In the genomic region with DNA sequence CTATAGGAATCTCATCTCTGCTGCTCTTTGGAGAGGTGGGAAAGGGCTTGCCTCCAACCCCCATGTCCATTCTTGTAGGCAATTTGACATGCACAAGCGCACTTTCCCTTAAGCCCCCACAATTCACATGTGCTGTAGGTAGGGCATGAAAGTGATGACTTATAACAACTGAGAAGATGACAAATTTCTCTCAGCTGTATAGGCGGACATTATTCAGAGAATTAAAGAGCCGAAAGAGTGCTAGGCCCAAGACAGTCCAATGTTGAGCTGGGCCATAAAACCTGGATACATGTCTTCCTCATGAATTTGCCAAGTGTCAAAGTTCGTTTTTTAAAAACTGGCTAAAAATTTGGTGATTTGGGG, we compare ENCODE assay signal across 5 cellular contexts.
TF ChIP-seq lines count a peak whose summit lies in the region.

No MANE protein-coding gene starts in this region.

TF ChIP-seq in SK-N-SH treated with all-trans-retinoic acid at 6 μM for 48 hours, 23 proteins besides CTCF, POLR2A, EP300 and RAD21 (continues in another document):
- no peak for TF ChIP-seq TCF4 (CRISPR knock-in tag; IDR thresholded peaks at IDR 0.05; ENCODE audit: borderline replicate concordance)
- TF ChIP-seq ARNTL (CRISPR knock-in tag; IDR thresholded peaks at IDR 0.05; ENCODE audit: borderline replicate concordance, low read depth), result no peak
- no peak for TF ChIP-seq OSR1 (CRISPR knock-in tag; IDR thresholded peaks at IDR 0.05)
- TF ChIP-seq, protein P1, sequence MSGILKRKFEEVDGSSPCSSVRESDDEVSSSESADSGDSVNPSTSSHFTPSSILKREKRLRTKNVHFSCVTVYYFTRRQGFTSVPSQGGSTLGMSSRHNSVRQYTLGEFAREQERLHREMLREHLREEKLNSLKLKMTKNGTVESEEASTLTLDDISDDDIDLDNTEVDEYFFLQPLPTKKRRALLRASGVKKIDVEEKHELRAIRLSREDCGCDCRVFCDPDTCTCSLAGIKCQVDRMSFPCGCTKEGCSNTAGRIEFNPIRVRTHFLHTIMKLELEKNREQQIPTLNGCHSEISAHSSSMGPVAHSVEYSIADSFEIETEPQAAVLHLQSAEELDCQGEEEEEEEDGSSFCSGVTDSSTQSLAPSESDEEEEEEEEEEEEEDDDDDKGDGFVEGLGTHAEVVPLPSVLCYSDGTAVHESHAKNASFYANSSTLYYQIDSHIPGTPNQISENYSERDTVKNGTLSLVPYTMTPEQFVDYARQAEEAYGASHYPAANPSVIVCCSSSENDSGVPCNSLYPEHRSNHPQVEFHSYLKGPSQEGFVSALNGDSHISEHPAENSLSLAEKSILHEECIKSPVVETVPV (CRISPR knock-in tag; IDR thresholded peaks at IDR 0.05), result no peak
- TF ChIP-seq ZC3H10 (CRISPR knock-in tag; IDR thresholded peaks at IDR 0.05), result no peak
- no peak for TF ChIP-seq ZNF565 (CRISPR knock-in tag; conservative IDR thresholded peaks at IDR 0.05; ENCODE audit: low read depth)
- TF ChIP-seq, protein P2, sequence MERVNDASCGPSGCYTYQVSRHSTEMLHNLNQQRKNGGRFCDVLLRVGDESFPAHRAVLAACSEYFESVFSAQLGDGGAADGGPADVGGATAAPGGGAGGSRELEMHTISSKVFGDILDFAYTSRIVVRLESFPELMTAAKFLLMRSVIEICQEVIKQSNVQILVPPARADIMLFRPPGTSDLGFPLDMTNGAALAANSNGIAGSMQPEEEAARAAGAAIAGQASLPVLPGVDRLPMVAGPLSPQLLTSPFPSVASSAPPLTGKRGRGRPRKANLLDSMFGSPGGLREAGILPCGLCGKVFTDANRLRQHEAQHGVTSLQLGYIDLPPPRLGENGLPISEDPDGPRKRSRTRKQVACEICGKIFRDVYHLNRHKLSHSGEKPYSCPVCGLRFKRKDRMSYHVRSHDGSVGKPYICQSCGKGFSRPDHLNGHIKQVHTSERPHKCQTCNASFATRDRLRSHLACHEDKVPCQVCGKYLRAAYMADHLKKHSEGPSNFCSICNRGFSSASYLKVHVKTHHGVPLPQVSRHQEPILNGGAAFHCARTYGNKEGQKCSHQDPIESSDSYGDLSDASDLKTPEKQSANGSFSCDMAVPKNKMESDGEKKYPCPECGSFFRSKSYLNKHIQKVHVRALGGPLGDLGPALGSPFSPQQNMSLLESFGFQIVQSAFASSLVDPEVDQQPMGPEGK (CRISPR knock-in tag; IDR thresholded peaks at IDR 0.05; ENCODE audit: borderline replicate concordance), result no peak
- TF ChIP-seq BACH2 (CRISPR knock-in tag; IDR thresholded peaks at IDR 0.05; ENCODE audit: borderline replicate concordance), result no peak

TF ChIP-seq in SK-N-SH, 30 proteins besides CTCF, POLR2A, EP300 and RAD21 (continues in another document):
- TF ChIP-seq TEAD4 (IDR thresholded peaks at IDR 0.05; ENCODE audit: borderline replicate concordance, insufficient read depth), result no peak
- no peak for TF ChIP-seq YY1 (IDR thresholded peaks at IDR 0.05; ENCODE audit: low read depth)
- TF ChIP-seq FOXM1 (IDR thresholded peaks at IDR 0.05; ENCODE audit: low read depth), result no peak
- no peak for TF ChIP-seq EZH2phosphoT487 (IDR thresholded peaks at IDR 0.05; ENCODE audit: borderline replicate concordance, low read depth)
- no peak for TF ChIP-seq MEF2A (IDR thresholded peaks at IDR 0.05; ENCODE audit: borderline replicate concordance, low read depth)
- TF ChIP-seq FOXJ3 (CRISPR knock-in tag; IDR thresholded peaks at IDR 0.05), result no peak
- TF ChIP-seq RFX5 (IDR thresholded peaks at IDR 0.05; ENCODE audit: low read length), result no peak
- TF ChIP-seq, protein P3, sequence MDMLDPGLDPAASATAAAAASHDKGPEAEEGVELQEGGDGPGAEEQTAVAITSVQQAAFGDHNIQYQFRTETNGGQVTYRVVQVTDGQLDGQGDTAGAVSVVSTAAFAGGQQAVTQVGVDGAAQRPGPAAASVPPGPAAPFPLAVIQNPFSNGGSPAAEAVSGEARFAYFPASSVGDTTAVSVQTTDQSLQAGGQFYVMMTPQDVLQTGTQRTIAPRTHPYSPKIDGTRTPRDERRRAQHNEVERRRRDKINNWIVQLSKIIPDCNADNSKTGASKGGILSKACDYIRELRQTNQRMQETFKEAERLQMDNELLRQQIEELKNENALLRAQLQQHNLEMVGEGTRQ (IDR thresholded peaks at IDR 0.05; ENCODE audit: borderline replicate concordance, low read depth, low read length), result no peak
- TF ChIP-seq GATA2 (CRISPR knock-in tag; IDR thresholded peaks at IDR 0.05), result no peak
- TF ChIP-seq, protein P4, sequence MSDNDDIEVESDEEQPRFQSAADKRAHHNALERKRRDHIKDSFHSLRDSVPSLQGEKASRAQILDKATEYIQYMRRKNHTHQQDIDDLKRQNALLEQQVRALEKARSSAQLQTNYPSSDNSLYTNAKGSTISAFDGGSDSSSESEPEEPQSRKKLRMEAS (IDR thresholded peaks at IDR 0.05; ENCODE audit: low read depth), result no peak
- TF ChIP-seq NRF1 (IDR thresholded peaks at IDR 0.05; ENCODE audit: low read depth, low read length), result no peak
- TF ChIP-seq, protein P5, sequence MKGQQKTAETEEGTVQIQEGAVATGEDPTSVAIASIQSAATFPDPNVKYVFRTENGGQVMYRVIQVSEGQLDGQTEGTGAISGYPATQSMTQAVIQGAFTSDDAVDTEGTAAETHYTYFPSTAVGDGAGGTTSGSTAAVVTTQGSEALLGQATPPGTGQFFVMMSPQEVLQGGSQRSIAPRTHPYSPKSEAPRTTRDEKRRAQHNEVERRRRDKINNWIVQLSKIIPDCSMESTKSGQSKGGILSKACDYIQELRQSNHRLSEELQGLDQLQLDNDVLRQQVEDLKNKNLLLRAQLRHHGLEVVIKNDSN (IDR thresholded peaks at IDR 0.05; ENCODE audit: borderline replicate concordance, low read depth), result no peak
- TF ChIP-seq JUND (IDR thresholded peaks at IDR 0.05), result no peak
- no peak for TF ChIP-seq TCF12 (IDR thresholded peaks at IDR 0.05)

TF ChIP-seq in IMR-90, 13 proteins besides CTCF, POLR2A, EP300 and RAD21:
- TF ChIP-seq, protein P3 (IDR thresholded peaks at IDR 0.05; ENCODE audit: low read depth, low read length), result no peak
- TF ChIP-seq, protein P6, sequence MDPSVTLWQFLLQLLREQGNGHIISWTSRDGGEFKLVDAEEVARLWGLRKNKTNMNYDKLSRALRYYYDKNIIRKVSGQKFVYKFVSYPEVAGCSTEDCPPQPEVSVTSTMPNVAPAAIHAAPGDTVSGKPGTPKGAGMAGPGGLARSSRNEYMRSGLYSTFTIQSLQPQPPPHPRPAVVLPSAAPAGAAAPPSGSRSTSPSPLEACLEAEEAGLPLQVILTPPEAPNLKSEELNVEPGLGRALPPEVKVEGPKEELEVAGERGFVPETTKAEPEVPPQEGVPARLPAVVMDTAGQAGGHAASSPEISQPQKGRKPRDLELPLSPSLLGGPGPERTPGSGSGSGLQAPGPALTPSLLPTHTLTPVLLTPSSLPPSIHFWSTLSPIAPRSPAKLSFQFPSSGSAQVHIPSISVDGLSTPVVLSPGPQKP (IDR thresholded peaks at IDR 0.05; ENCODE audit: borderline replicate concordance, low read depth, low read length), result no peak
- no peak for TF ChIP-seq CEBPB (IDR thresholded peaks at IDR 0.05; ENCODE audit: low read depth, low read length)
- no peak for TF ChIP-seq BHLHE40 (IDR thresholded peaks at IDR 0.05; ENCODE audit: low read depth, low read length)
- TF ChIP-seq MXI1 (IDR thresholded peaks at IDR 0.05; ENCODE audit: borderline replicate concordance, low read depth, low read length), result no peak
- no peak for TF ChIP-seq FOS (IDR thresholded peaks at IDR 0.05; ENCODE audit: low read depth, low read length)
- no peak for TF ChIP-seq RFX5 (IDR thresholded peaks at IDR 0.05; ENCODE audit: low read depth, low read length)
- TF ChIP-seq NFE2L2 (IDR thresholded peaks at IDR 0.05; ENCODE audit: low read depth, low read length), result no peak
- TF ChIP-seq CHD1 (IDR thresholded peaks at IDR 0.05; ENCODE audit: low read depth, low read length), result no peak
- no peak for TF ChIP-seq RCOR1 (IDR thresholded peaks at IDR 0.05; ENCODE audit: insufficient replicate concordance, low read length)
- no peak for TF ChIP-seq SMC3 (IDR thresholded peaks at IDR 0.05; ENCODE audit: low read depth, low read length)
- TF ChIP-seq MAFK (IDR thresholded peaks at IDR 0.05; ENCODE audit: low read depth, low read length), result no peak
- TF ChIP-seq MAZ (IDR thresholded peaks at IDR 0.05; ENCODE audit: borderline replicate concordance, low read depth, low read length), result no peak

TF ChIP-seq in H1, 55 proteins besides CTCF, POLR2A, EP300 and RAD21:
- TF ChIP-seq MAFK (IDR thresholded peaks at IDR 0.05; ENCODE audit: low read depth, low read length) (no peak), CTBP2 (IDR thresholded peaks at IDR 0.05; ENCODE audit: borderline replicate concordance, insufficient read depth, insufficient read length, low read length) (no peak), JUN (IDR thresholded peaks at IDR 0.05; ENCODE audit: low read depth, low read length) (no peak), RFX5 (IDR thresholded peaks at IDR 0.05; ENCODE audit: borderline replicate concordance, low read depth, low read length) (no peak), SIRT6 (IDR thresholded peaks at IDR 0.05; ENCODE audit: low read length) (no peak), EGR1 (IDR thresholded peaks at IDR 0.05; ENCODE audit: borderline replicate concordance, low read depth, low read length) (no peak), BCL11A (IDR thresholded peaks at IDR 0.05; ENCODE audit: low read depth in 2 of 2, low read length in 2 of 2) (no peak), EZH2 (IDR thresholded peaks at IDR 0.05; ENCODE audit: low read depth, low read length, severe bottlenecking) (no peak), SAP30 (IDR thresholded peaks at IDR 0.05; ENCODE audit: insufficient read depth, insufficient replicate concordance, low read length) (no peak), SP4 (IDR thresholded peaks at IDR 0.05; ENCODE audit: low read length) (no peak), GTF2F1 (IDR thresholded peaks at IDR 0.05; ENCODE audit: borderline replicate concordance, low read depth, low read length) (no peak), CBX8 (IDR thresholded peaks at IDR 0.05; ENCODE audit: borderline replicate concordance, low read depth, low read length) (no peak), ASH2L (IDR thresholded peaks at IDR 0.05; ENCODE audit: low read length) (no peak), SIX5 (IDR thresholded peaks at IDR 0.05; ENCODE audit: low read depth, low read length) (no peak)
- TF ChIP-seq, protein P7, sequence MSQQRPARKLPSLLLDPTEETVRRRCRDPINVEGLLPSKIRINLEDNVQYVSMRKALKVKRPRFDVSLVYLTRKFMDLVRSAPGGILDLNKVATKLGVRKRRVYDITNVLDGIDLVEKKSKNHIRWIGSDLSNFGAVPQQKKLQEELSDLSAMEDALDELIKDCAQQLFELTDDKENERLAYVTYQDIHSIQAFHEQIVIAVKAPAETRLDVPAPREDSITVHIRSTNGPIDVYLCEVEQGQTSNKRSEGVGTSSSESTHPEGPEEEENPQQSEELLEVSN (IDR thresholded peaks at IDR 0.05), result no peak
- TF ChIP-seq, protein P3 (IDR thresholded peaks at IDR 0.05; ENCODE audit: low read length), result no peak

TF ChIP-seq in HEK293T, 16 proteins besides CTCF, POLR2A, EP300 and RAD21:
- no peak for TF ChIP-seq ARNT (IDR thresholded peaks at IDR 0.05)
- TF ChIP-seq SP1 (IDR thresholded peaks at IDR 0.05), result no peak
